Comparison of ENCODE assay signal across 20 cellular contexts in genomic region chr2:72128059-72128842, GRCh38. TPM values are rescaled to one million over a fixed set of nuclear protein-coding genes. Genes with fewer than 3 reads are reported as not detected.
A peak's percentile ranks its signal among the peaks of the same experiment; 100 is the strongest.
DNase-seq lines count a peak whose midpoint lies in the region; ATAC-seq and TF ChIP-seq lines count a peak whose summit lies in the region.
"Had no signal": no experiment of that assay in that cellular context is flagged by ENCODE, and none has a peak within 500 bp of the region (broad histone marks: within the 10 kb centered on the region; RNA-seq: fewer than 3 reads in every experiment).

No MANE protein-coding gene starts in this region.

- peak; percentile 2 for DNase-seq in activated T-cell treated with anti-CD3 and anti-CD28 coated beads, Interleukin-2, amount 50 U/mL, for 4 hours
- no peak for DNase-seq in activated T-cell treated with anti-CD3 and anti-CD28 coated beads, Interleukin-2, amount 50 U/mL, for 72 hours
- peak; percentile 12 for DNase-seq in colonic mucosa
- no peak for DNase-seq in mesothelial cell of epicardium (ENCODE audit: low spot score in 2 of 2, unreplicated experiment in 2 of 2)
- DNase-seq in AML-193 (lab: John Stamatoyannopoulos, UW) = no peak
- no peak for DNase-seq in NCI-H1436 treated with DMSO at 0.1 percent for 48 hours (lab: John Stamatoyannopoulos, UW)
- DNase-seq in NCI-H2029 (lab: John Stamatoyannopoulos, UW) = no peak
- DNase-seq: Calu3, DMS79, GM23248, KG1, NCI-H1092, NCI-H1694, NCI-H510A, NCI-H82 had no signal

- H3K27ac Mint-ChIP-seq in activated T-cell treated with anti-CD3 and anti-CD28 coated beads, Interleukin-2, amount 50 U/mL, for 72 hours = no peak overlapping the region
- H3K27ac Mint-ChIP-seq in mesothelial cell of epicardium = peak overlapping the region; percentile 89
- H3K27ac Mint-ChIP-seq: CD4-positive, alpha-beta T cell had no signal

- H3K36me3 Mint-ChIP-seq in activated T-cell treated with anti-CD3 and anti-CD28 coated beads, Interleukin-2, amount 50 U/mL, for 4 hours (ENCODE audit: insufficient read depth) = no peaks in the 10 kb centered on the region
- H3K36me3 Mint-ChIP-seq in activated T-cell treated with anti-CD3 and anti-CD28 coated beads, Interleukin-2, amount 50 U/mL, for 72 hours (ENCODE audit: insufficient read depth in 2 of 2) = no peaks in the 10 kb centered on the region
- H3K36me3 Mint-ChIP-seq in mesothelial cell of epicardium = peaks cover 24% of the 10 kb centered on the region

- 94% methylated on average over 24 of the region's 24 CpGs for WGBS in thymus

- ATAC-seq in activated T-cell treated with anti-CD3 and anti-CD28 coated beads, Interleukin-2, amount 50 U/mL, for 4 hours = no peak
- no peak for ATAC-seq in activated T-cell treated with anti-CD3 and anti-CD28 coated beads, Interleukin-2, amount 50 U/mL, for 72 hours (replicated peaks in 1 of 2)
- ATAC-seq: Panc1, Right ventricle myocardium inferior had no signal

- H3K4me3 ChIP-seq in colonic mucosa (no peak overlapping the region), thymus (ENCODE audit: low read length) (no peak overlapping the region)
- H3K4me3 ChIP-seq: GM23248 had no signal

- H3K27me3 ChIP-seq in colonic mucosa (no peaks in the 10 kb centered on the region), thymus (ENCODE audit: control insufficient read depth, insufficient read depth) (no peaks in the 10 kb centered on the region)

- TF ChIP-seq CTCF in colonic mucosa (IDR thresholded peaks at IDR 0.05) (no peak), mesothelial cell of epicardium (IDR thresholded peaks at IDR 0.05; ENCODE audit: unreplicated experiment) (no peak)

- H3K9me3 ChIP-seq in colonic mucosa = no peaks in the 10 kb centered on the region
- no peaks in the 10 kb centered on the region for H3K9me3 ChIP-seq in thymus (ENCODE audit: control insufficient read depth)

- H3K4me3 Mint-ChIP-seq in activated T-cell treated with anti-CD3 and anti-CD28 coated beads, Interleukin-2, amount 50 U/mL, for 4 hours = no peak overlapping the region
- no peak overlapping the region for H3K4me3 Mint-ChIP-seq in activated T-cell treated with anti-CD3 and anti-CD28 coated beads, Interleukin-2, amount 50 U/mL, for 72 hours
- H3K4me3 Mint-ChIP-seq in mesothelial cell of epicardium = no peak overlapping the region
- H3K4me3 Mint-ChIP-seq: CD4-positive, alpha-beta T cell had no signal

- H3K9ac ChIP-seq in colonic mucosa (ENCODE audit: low read depth in 2 of 2, low read length in 2 of 2) = no peak overlapping the region
- H3K9ac ChIP-seq: GM23248 had no signal

- H3K27me3 Mint-ChIP-seq in activated T-cell treated with anti-CD3 and anti-CD28 coated beads, Interleukin-2, amount 50 U/mL, for 4 hours (ENCODE audit: low read depth) = peaks cover 8% of the 10 kb centered on the region
- no peaks in the 10 kb centered on the region for H3K27me3 Mint-ChIP-seq in activated T-cell treated with anti-CD3 and anti-CD28 coated beads, Interleukin-2, amount 50 U/mL, for 72 hours (ENCODE audit: low read depth)
- no peaks in the 10 kb centered on the region for H3K27me3 Mint-ChIP-seq in mesothelial cell of epicardium (ENCODE audit: low read depth)

- H3K4me1 ChIP-seq in colonic mucosa = no peaks in the 10 kb centered on the region
- no peaks in the 10 kb centered on the region for H3K4me1 ChIP-seq in thymus (ENCODE audit: control insufficient read depth, insufficient read depth, low read length)

- H3K9me3 Mint-ChIP-seq in activated T-cell treated with anti-CD3 and anti-CD28 coated beads, Interleukin-2, amount 50 U/mL, for 4 hours = no peaks in the 10 kb centered on the region
- H3K9me3 Mint-ChIP-seq in activated T-cell treated with anti-CD3 and anti-CD28 coated beads, Interleukin-2, amount 50 U/mL, for 72 hours = no peaks in the 10 kb centered on the region
- no peaks in the 10 kb centered on the region for H3K9me3 Mint-ChIP-seq in mesothelial cell of epicardium
- H3K9me3 Mint-ChIP-seq: CD4-positive, alpha-beta T cell had no signal

- H3K27ac ChIP-seq in colonic mucosa = no peak overlapping the region
- H3K27ac ChIP-seq in thymus (ENCODE audit: low read depth) = peak overlapping the region; percentile 19
- H3K27ac ChIP-seq: GM23248, HL-60 had no signal

- no peaks in the 10 kb centered on the region for H3K36me3 ChIP-seq in colonic mucosa
- H3K36me3 ChIP-seq in thymus (ENCODE audit: control insufficient read depth, insufficient read depth) = no peaks in the 10 kb centered on the region

- intact Hi-C loops in colonic mucosa (cut with DNase I) = no loop called here

- no peaks in the 10 kb centered on the region for H3K4me1 Mint-ChIP-seq in activated T-cell treated with anti-CD3 and anti-CD28 coated beads, Interleukin-2, amount 50 U/mL, for 4 hours (ENCODE audit: low read depth)
- no peaks in the 10 kb centered on the region for H3K4me1 Mint-ChIP-seq in activated T-cell treated with anti-CD3 and anti-CD28 coated beads, Interleukin-2, amount 50 U/mL, for 72 hours (ENCODE audit: low read depth)
- peaks cover 43% of the 10 kb centered on the region for H3K4me1 Mint-ChIP-seq in mesothelial cell of epicardium

RNA-seq across cellular contexts. Expression of gene CYP26B1, which starts 19.4 kb away (rescaled TPM):
- under 1 TPM in 1 of 3 donors, not detected in 2; 0.16 TPM for total RNA-seq in activated T-cell treated with anti-CD3 and anti-CD28 coated beads, Interleukin-2, amount 50 U/mL, for 4 hours
- total RNA-seq in activated T-cell treated with anti-CD3 and anti-CD28 coated beads, Interleukin-2, amount 50 U/mL, for 72 hours = not detected
- total RNA-seq in colonic mucosa (1 to 10 TPM; 1.0 to 1.9 TPM), mesothelial cell of epicardium (1,290 to 1,322 TPM (median 1,292 TPM) in 3 replicates)
- polyA plus RNA-seq in thymus = 5.6 TPM

Comparison
In these comparisons a context has a peak if more than half of its experiments do, and no peak if none do; other contexts are left out.
1. DNase-seq: peak in activated T-cell treated with anti-CD3 and anti-CD28 coated beads, Interleukin-2, amount 50 U/mL, for 4 hours (single experiment) and colonic mucosa (single experiment); none in activated T-cell treated with anti-CD3 and anti-CD28 coated beads, Interleukin-2, amount 50 U/mL, for 72 hours (0 of 2), mesothelial cell of epicardium (0 of 2), AML-193 (0 of 2), NCI-H1436 treated with DMSO at 0.1 percent for 48 hours (single experiment) and NCI-H2029 (single experiment).
2. RNA of gene CYP26B1, which starts 19.4 kb away (total RNA-seq): 1,290 to 1,322 TPM in mesothelial cell of epicardium; 1.0 to 1.9 TPM in colonic mucosa, not detected in activated T-cell treated with anti-CD3 and anti-CD28 coated beads, Interleukin-2, amount 50 U/mL, for 72 hours and 0.16 TPM in activated T-cell treated with anti-CD3 and anti-CD28 coated beads, Interleukin-2, amount 50 U/mL, for 4 hours; every median in the first group is over 100 times any median in the second.